Comparison of ENCODE assay signal across 8 cellular contexts in genomic region chr10:13788320-13788600, GRCh38.
DNase-seq lines count a peak whose midpoint lies in the region; ATAC-seq and TF ChIP-seq lines count a peak whose summit lies in the region.

No MANE protein-coding gene starts in this region.

- no peak for TF ChIP-seq CTCF in Peyer's patch (IDR thresholded peaks at IDR 0.05)

- DNase-seq in Daoy (ENCODE audit: low read depth) (peak; percentile 26), Peyer's patch (no peak), fibroblast of gingiva (ENCODE audit: low read depth) (peak; percentile 60), SK-N-DZ (ENCODE audit: low spot score) (no peak)

- H3K27me3 ChIP-seq in Peyer's patch (no peaks in the 10 kb centered on the region), skeletal muscle tissue (ENCODE audit: control insufficient read depth in 3 of 3, insufficient read depth in 3 of 3, low read length in 3 of 3) (no peaks in the 10 kb centered on the region)

- H3K4me3 ChIP-seq in Peyer's patch (no peak overlapping the region), skeletal muscle tissue (ENCODE audit: low read length in 3 of 3) (no peak overlapping the region)

- no peaks in the 10 kb centered on the region for H3K36me3 ChIP-seq in Peyer's patch
- no peaks in the 10 kb centered on the region for H3K36me3 ChIP-seq in skeletal muscle tissue (ENCODE audit: control insufficient read depth in 3 of 3, insufficient read depth in 3 of 3, low read length in 3 of 3)

- H3K9ac ChIP-seq in skeletal muscle tissue (ENCODE audit: low read depth in 1 of 3, low read length in 3 of 3) = peak overlapping the region in 1 of 3 donors; percentile 60

- peak overlapping the region; percentile 30 to 62 (median 50) for H3K27ac ChIP-seq in Peyer's patch
- H3K27ac ChIP-seq in skeletal muscle tissue (ENCODE audit: low read depth, low read length) = peak overlapping the region; percentile 62

- H3K4me1 ChIP-seq in Peyer's patch = peaks cover 0 to 13% (median 5%) of the 10 kb centered on the region in 4 donors
- H3K4me1 ChIP-seq in skeletal muscle tissue (ENCODE audit: control insufficient read depth in 3 of 3, insufficient read depth in 3 of 3, low read length in 3 of 3) = peaks cover 23 to 29% (median 28%) of the 10 kb centered on the region in 3 donors

- TF ChIP-seq POLR2A in Peyer's patch (IDR thresholded peaks at IDR 0.05) = no peak

- H3K9me3 ChIP-seq in Peyer's patch = no peaks in the 10 kb centered on the region
- no peaks in the 10 kb centered on the region for H3K9me3 ChIP-seq in skeletal muscle tissue (ENCODE audit: control insufficient read depth in 3 of 3, low read length in 3 of 3)

- ATAC-seq in HG02973 (IDR thresholded peaks at IDR 0.05; ENCODE audit: unreplicated experiment) = no peak
- no peak for ATAC-seq in HG03460 (IDR thresholded peaks at IDR 0.05; ENCODE audit: unreplicated experiment)
- no peak for ATAC-seq in HG03139 (IDR thresholded peaks at IDR 0.05; ENCODE audit: unreplicated experiment)

Comparison
In these comparisons a context has a peak if more than half of its experiments do, and no peak if none do; other contexts are left out.
1. DNase-seq: peak in Daoy (single experiment) and fibroblast of gingiva (single experiment); none in Peyer's patch (0 of 3) and SK-N-DZ (single experiment).